Comparison of ENCODE assay signal across 26 cellular contexts in genomic region chr9:121135642-121136041, GRCh38.
DNase-seq lines count a peak whose midpoint lies in the region; ATAC-seq lines count a peak whose summit lies in the region.
"Had no signal": no experiment of that assay in that cellular context is flagged by ENCODE, and none has a peak within 500 bp of the region (broad histone marks: within the 10 kb centered on the region; RNA-seq: fewer than 3 reads in every experiment).

No MANE protein-coding gene starts in this region.

- intact Hi-C loops in left colon (cut with DNase I, micrococcal nuclease) = no loop called here

- H3K27me3 ChIP-seq in effector memory CD4-positive, alpha-beta T cell (replicated peaks; ENCODE audit: control insufficient read depth, insufficient read depth, low read length, poor library complexity, severe bottlenecking) = no peaks in the 10 kb centered on the region

- peaks cover 70% of the 10 kb centered on the region for H3K36me3 Mint-ChIP-seq in activated naive CD8-positive, alpha-beta T cell treated with anti-CD3 and anti-CD28 coated beads, Interleukin-2, amount 50 U/mL, for 24 hours (ENCODE audit: low read depth)
- peaks cover 51% of the 10 kb centered on the region for H3K36me3 Mint-ChIP-seq in activated naive CD8-positive, alpha-beta T cell treated with anti-CD3 and anti-CD28 coated beads for 36 hours
- H3K36me3 Mint-ChIP-seq in T-cell = peaks cover 73% of the 10 kb centered on the region
- H3K36me3 Mint-ChIP-seq in memory B cell = peaks cover 47% of the 10 kb centered on the region

- POLR2A ChIA-PET in T-cell (lab: Charles Lee) = interaction anchor here in 1 of 2 donors (0.6 kb wide), 1 partner anchor 34 kb away, joined by 3 read pairs; no protein-coding TSS in a partner anchor

- H3K27me3 Mint-ChIP-seq in activated naive CD8-positive, alpha-beta T cell treated with anti-CD3 and anti-CD28 coated beads, Interleukin-2, amount 50 U/mL, for 24 hours = no peaks in the 10 kb centered on the region
- no peaks in the 10 kb centered on the region for H3K27me3 Mint-ChIP-seq in activated naive CD8-positive, alpha-beta T cell treated with anti-CD3 and anti-CD28 coated beads for 36 hours
- no peaks in the 10 kb centered on the region for H3K27me3 Mint-ChIP-seq in T-cell
- no peaks in the 10 kb centered on the region for H3K27me3 Mint-ChIP-seq in memory B cell
- H3K27me3 Mint-ChIP-seq: CD8-positive, alpha-beta memory T cell had no signal

- H3K36me3 ChIP-seq in effector memory CD4-positive, alpha-beta T cell (ENCODE audit: control insufficient read depth, insufficient read depth, low read length) = peaks cover 48% of the 10 kb centered on the region

- H3K27ac ChIP-seq in effector memory CD4-positive, alpha-beta T cell (ENCODE audit: insufficient read depth, low read length, poor library complexity, severe bottlenecking) = no peak overlapping the region

- peaks cover 13% of the 10 kb centered on the region for H3K4me1 ChIP-seq in effector memory CD4-positive, alpha-beta T cell (ENCODE audit: control insufficient read depth, insufficient read depth, low read length, poor library complexity, severe bottlenecking)
- H3K4me1 ChIP-seq: HAP-1 had no signal

- ATAC-seq in activated naive CD8-positive, alpha-beta T cell treated with anti-CD3 and anti-CD28 coated beads, Interleukin-2, amount 50 U/mL, for 24 hours = no peak
- ATAC-seq in T-cell (replicated peaks in 1 of 4) = no peak
- ATAC-seq in memory B cell (ENCODE audit: low read depth) = no peak
- no peak for ATAC-seq in left colon
- no peak for ATAC-seq in esophagus mucosa
- ATAC-seq: K562, PC-3 had no signal

- H3K4me3 Mint-ChIP-seq in activated naive CD8-positive, alpha-beta T cell treated with anti-CD3 and anti-CD28 coated beads, Interleukin-2, amount 50 U/mL, for 24 hours = no peak overlapping the region
- no peak overlapping the region for H3K4me3 Mint-ChIP-seq in activated naive CD8-positive, alpha-beta T cell treated with anti-CD3 and anti-CD28 coated beads for 36 hours
- H3K4me3 Mint-ChIP-seq in T-cell (no peak overlapping the region), memory B cell (no peak overlapping the region)
- H3K4me3 Mint-ChIP-seq: HFFc6 had no signal

- peaks cover 34% of the 10 kb centered on the region for H3K4me1 Mint-ChIP-seq in activated naive CD8-positive, alpha-beta T cell treated with anti-CD3 and anti-CD28 coated beads, Interleukin-2, amount 50 U/mL, for 24 hours
- peaks cover 33% of the 10 kb centered on the region for H3K4me1 Mint-ChIP-seq in activated naive CD8-positive, alpha-beta T cell treated with anti-CD3 and anti-CD28 coated beads for 36 hours
- H3K4me1 Mint-ChIP-seq in T-cell (peaks cover 40 to 60% (median 52%) of the 10 kb centered on the region in 3 donors), memory B cell (peaks cover 30% of the 10 kb centered on the region)

- no peaks in the 10 kb centered on the region for H3K9me3 Mint-ChIP-seq in activated naive CD8-positive, alpha-beta T cell treated with anti-CD3 and anti-CD28 coated beads, Interleukin-2, amount 50 U/mL, for 24 hours
- peaks cover 9% of the 10 kb centered on the region for H3K9me3 Mint-ChIP-seq in activated naive CD8-positive, alpha-beta T cell treated with anti-CD3 and anti-CD28 coated beads for 36 hours
- H3K9me3 Mint-ChIP-seq in T-cell = peaks cover 2 to 10% (median 3%) of the 10 kb centered on the region in 3 donors
- no peaks in the 10 kb centered on the region for H3K9me3 Mint-ChIP-seq in memory B cell
- H3K9me3 Mint-ChIP-seq: HFFc6 had no signal

- no peak overlapping the region for H3K4me3 ChIP-seq in effector memory CD4-positive, alpha-beta T cell (ENCODE audit: insufficient read depth, low read depth, low read length, poor library complexity, severe bottlenecking)
- H3K4me3 ChIP-seq: HAP-1, K562 had no signal

- H3K9me3 ChIP-seq in effector memory CD4-positive, alpha-beta T cell (ENCODE audit: control insufficient read depth, low read length) = no peaks in the 10 kb centered on the region
- H3K9me3 ChIP-seq: HAP-1, SK-N-SH had no signal

- H3K27ac Mint-ChIP-seq in activated naive CD8-positive, alpha-beta T cell treated with anti-CD3 and anti-CD28 coated beads, Interleukin-2, amount 50 U/mL, for 24 hours = peak overlapping the region; percentile 33
- H3K27ac Mint-ChIP-seq in activated naive CD8-positive, alpha-beta T cell treated with anti-CD3 and anti-CD28 coated beads for 36 hours = no peak overlapping the region
- H3K27ac Mint-ChIP-seq in T-cell = peak overlapping the region; percentile 61 to 73
- peak overlapping the region; percentile 32 for H3K27ac Mint-ChIP-seq in memory B cell
- H3K27ac Mint-ChIP-seq: HFFc6 had no signal

- DNase-seq in activated naive CD8-positive, alpha-beta T cell treated with anti-CD3 and anti-CD28 coated beads, Interleukin-2, amount 50 U/mL, for 24 hours = no peak
- no peak for DNase-seq in activated naive CD8-positive, alpha-beta T cell treated with anti-CD3 and anti-CD28 coated beads for 36 hours
- DNase-seq in T-cell = no peak
- no peak for DNase-seq in memory B cell (ENCODE audit: low spot score in 2 of 2)
- DNase-seq in effector memory CD4-positive, alpha-beta T cell = no peak
- no peak for DNase-seq in left colon
- DNase-seq: C1 segment of cervical spinal cord; CD8-positive, alpha-beta memory T cell; DMS 273 treated with DMSO at 0.1 percent for 48 hours; DMS79; EL; GDM1; HFFc6; Kasumi-1; NCI-H1092 treated with DMSO at 0.1 percent for 48 hours; NCI-H1436; NCI-H187 treated with DMSO at 0.1 percent for 48 hours; NCI-H2171 treated with DMSO at 0.1 percent for 48 hours; NCI-H345; NCI-H524; NCI-H774; PC-3; SK-N-SH had no signal

- CTCF ChIA-PET in T-cell (lab: Charles Lee) = interaction anchor here in 1 of 2 donors (0.8 kb wide), 1 partner anchor 15 kb away, joined by 5 read pairs; no protein-coding TSS in a partner anchor
